In genomic region chr22:48793949-48794348, GRCh38 we compare ENCODE assay signal across 1 cellular context.
TF ChIP-seq lines count a peak whose summit lies in the region.

No MANE protein-coding gene starts in this region.

TF ChIP-seq in GM12878, 131 proteins besides CTCF, POLR2A, EP300 and RAD21 (continued from another document):
- TF ChIP-seq, protein P1, sequence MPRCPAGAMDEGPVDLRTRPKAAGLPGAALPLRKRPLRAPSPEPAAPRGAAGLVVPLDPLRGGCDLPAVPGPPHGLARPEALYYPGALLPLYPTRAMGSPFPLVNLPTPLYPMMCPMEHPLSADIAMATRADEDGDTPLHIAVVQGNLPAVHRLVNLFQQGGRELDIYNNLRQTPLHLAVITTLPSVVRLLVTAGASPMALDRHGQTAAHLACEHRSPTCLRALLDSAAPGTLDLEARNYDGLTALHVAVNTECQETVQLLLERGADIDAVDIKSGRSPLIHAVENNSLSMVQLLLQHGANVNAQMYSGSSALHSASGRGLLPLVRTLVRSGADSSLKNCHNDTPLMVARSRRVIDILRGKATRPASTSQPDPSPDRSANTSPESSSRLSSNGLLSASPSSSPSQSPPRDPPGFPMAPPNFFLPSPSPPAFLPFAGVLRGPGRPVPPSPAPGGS (IDR thresholded peaks at IDR 0.05; ENCODE audit: borderline replicate concordance, insufficient read depth, low read depth, low read length, poor library complexity, severe bottlenecking) = peak; percentile 84
- TF ChIP-seq POLR2AphosphoS2 (IDR thresholded peaks at IDR 0.05; ENCODE audit: low read depth, low read length) (no peak), PBX3 (IDR thresholded peaks at IDR 0.05; ENCODE audit: insufficient replicate concordance, low read depth, low read length) (peak; percentile 8), SPI1 (IDR thresholded peaks at IDR 0.05; ENCODE audit: borderline replicate concordance, insufficient read depth, low read depth, low read length) (no peak), CHD1 (IDR thresholded peaks at IDR 0.05; ENCODE audit: low read depth, low read length) (no peak)
- TF ChIP-seq, protein P2, sequence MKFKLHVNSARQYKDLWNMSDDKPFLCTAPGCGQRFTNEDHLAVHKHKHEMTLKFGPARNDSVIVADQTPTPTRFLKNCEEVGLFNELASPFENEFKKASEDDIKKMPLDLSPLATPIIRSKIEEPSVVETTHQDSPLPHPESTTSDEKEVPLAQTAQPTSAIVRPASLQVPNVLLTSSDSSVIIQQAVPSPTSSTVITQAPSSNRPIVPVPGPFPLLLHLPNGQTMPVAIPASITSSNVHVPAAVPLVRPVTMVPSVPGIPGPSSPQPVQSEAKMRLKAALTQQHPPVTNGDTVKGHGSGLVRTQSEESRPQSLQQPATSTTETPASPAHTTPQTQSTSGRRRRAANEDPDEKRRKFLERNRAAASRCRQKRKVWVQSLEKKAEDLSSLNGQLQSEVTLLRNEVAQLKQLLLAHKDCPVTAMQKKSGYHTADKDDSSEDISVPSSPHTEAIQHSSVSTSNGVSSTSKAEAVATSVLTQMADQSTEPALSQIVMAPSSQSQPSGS (IDR thresholded peaks at IDR 0.05; ENCODE audit: low read length) = no peak
